Comparison of ENCODE assay signal across 31 cellular contexts in genomic region chr5:86664173-86664572, GRCh38.
"Had no signal": no experiment of that assay in that cellular context is flagged by ENCODE, and none has a peak within 500 bp of the region (broad histone marks: within the 10 kb centered on the region; RNA-seq: fewer than 3 reads in every experiment).

No MANE protein-coding gene starts in this region.

- H3K4me3 ChIP-seq: neural progenitor cell, ovary, psoas muscle, skin epidermis, smooth muscle cell, spleen, suprapubic skin, testis, tibial artery, transverse colon, upper lobe of right lung, uterus had no signal

- H3K27me3 Mint-ChIP-seq: progenitor cell of endocrine pancreas, type B pancreatic cell had no signal

- H2AFZ ChIP-seq: neural progenitor cell, parathyroid adenoma had no signal

- H3K36me3 ChIP-seq: neural progenitor cell, ovary, spleen, suprapubic skin, tibial artery, transverse colon, upper lobe of right lung, uterus had no signal

- H3K27me3 ChIP-seq: neural progenitor cell, ovary, spleen, suprapubic skin, testis, tibial artery, transverse colon, upper lobe of right lung, uterus had no signal

- H3K36me3 Mint-ChIP-seq: natural killer cell; neural progenitor cell; stimulated activated memory B cell treated with anti-CD40 and anti-IgM and Interleukin-4, amounts not matched to agents 10 μg/mL and 1 μg/mL and 100 μg/mL, for 72 hours; type B pancreatic cell had no signal

- H3K9me3 ChIP-seq: ovary, psoas muscle, suprapubic skin, testis, transverse colon, upper lobe of right lung, uterus had no signal

- H3K4me1 ChIP-seq: neural progenitor cell, parathyroid adenoma, psoas muscle, spleen, suprapubic skin, testis, tibial artery, transverse colon, upper lobe of right lung, uterus had no signal

- H3K27ac Mint-ChIP-seq: natural killer cell; nephron; neural progenitor cell; progenitor cell of endocrine pancreas; stimulated activated memory B cell treated with anti-CD40 and anti-IgM and Interleukin-4, amounts not matched to agents 10 μg/mL and 1 μg/mL and 100 μg/mL, for 72 hours; stimulated activated naive CD8-positive, alpha-beta T cell treated with anti-CD3 and anti-CD28 coated beads, Interleukin-15, amount 100 ng/mL, for 72 hours; type B pancreatic cell had no signal

- H3K4me1 Mint-ChIP-seq: natural killer cell; nephron; neural progenitor cell; stimulated activated memory B cell treated with anti-CD40 and anti-IgM and Interleukin-4, amounts not matched to agents 10 μg/mL and 1 μg/mL and 100 μg/mL, for 72 hours had no signal

- DNase-seq: natural killer cell; occipital lobe; ovary; posterior cingulate gyrus; psoas muscle; right cardiac atrium; spleen; stimulated activated CD4-positive, alpha-beta T cell treated with anti-CD3 and anti-CD28 coated beads, Interleukin-12 subunit alpha, Interleukin-12 subunit beta, amount 100 ng/mL, for 4 hours; stimulated activated CD4-positive, alpha-beta T cell treated with anti-CD3 and anti-CD28 coated beads, Interleukin-1b, Interleukin-23, amount 100 ng/mL, for 48 hours; stimulated activated CD4-positive, alpha-beta T cell treated with anti-CD3 and anti-CD28 coated beads, Interleukin-4, amount 100 ng/mL, for 1 hour; stimulated activated CD4-positive, alpha-beta T cell treated with anti-CD3 and anti-CD28 coated beads, Interleukin-4, amount 100 ng/mL, for 4 hours; stimulated activated CD8-positive, alpha-beta memory T cell treated with anti-CD3 and anti-CD28 coated beads, Interleukin-4, amount 100 ng/mL, for 48 hours; stimulated activated naive CD4-positive, alpha-beta T cell; stimulated activated naive CD8-positive, alpha-beta T cell treated with anti-CD3 and anti-CD28 coated beads, Interleukin-15, amount 100 ng/mL, for 72 hours; stimulated activated naive CD8-positive, alpha-beta T cell treated with anti-CD3 and anti-CD28 coated beads, Interleukin-15, Interleukin-2, amounts not matched to agents 100 U/mL and 50 U/mL, for 24 hours; substantia nigra; testis; tibial artery; transverse colon; upper lobe of right lung; uterus had no signal

- H3K79me2 ChIP-seq: parathyroid adenoma had no signal

- H3K4me2 ChIP-seq: neural progenitor cell, smooth muscle cell had no signal

- ATAC-seq: natural killer cell; psoas muscle; right cardiac atrium; sciatic nerve; stimulated activated memory B cell treated with anti-CD40 and anti-IgM and Interleukin-4, amounts not matched to agents 10 μg/mL and 1 μg/mL and 100 μg/mL, for 72 hours; stimulated activated naive CD8-positive, alpha-beta T cell treated with anti-CD3 and anti-CD28 coated beads, Interleukin-15, amount 100 ng/mL, for 72 hours; stimulated activated naive CD8-positive, alpha-beta T cell treated with anti-CD3 and anti-CD28 coated beads, Interleukin-15, Interleukin-2, amounts not matched to agents 100 U/mL and 50 U/mL, for 24 hours; upper lobe of right lung had no signal

- H3K9ac ChIP-seq: neural progenitor cell, parathyroid adenoma had no signal

- H3K27ac ChIP-seq: neural progenitor cell, ovary, parathyroid adenoma, psoas muscle, skin epidermis, spleen, suprapubic skin, testis, tibial artery, transverse colon, upper lobe of right lung, uterus had no signal

- H3K4me3 Mint-ChIP-seq: natural killer cell; nephron; neural progenitor cell; stimulated activated memory B cell treated with anti-CD40 and anti-IgM and Interleukin-4, amounts not matched to agents 10 μg/mL and 1 μg/mL and 100 μg/mL, for 72 hours; stimulated activated naive CD8-positive, alpha-beta T cell treated with anti-CD3 and anti-CD28 coated beads, Interleukin-15, amount 100 ng/mL, for 72 hours; type B pancreatic cell had no signal

- H3K9me3 Mint-ChIP-seq: stimulated activated naive CD8-positive, alpha-beta T cell treated with anti-CD3 and anti-CD28 coated beads, Interleukin-15, amount 100 ng/mL, for 72 hours; type B pancreatic cell had no signal
